In genomic region chr6:151690303-151690702, GRCh38 we compare ENCODE assay signal across 10 cellular contexts.
A peak's percentile ranks its signal among the peaks of the same experiment; 100 is the strongest.
DNase-seq lines count a peak whose midpoint lies in the region; ATAC-seq and TF ChIP-seq lines count a peak whose summit lies in the region.
"Had no signal": no experiment of that assay in that cellular context is flagged by ENCODE, and none has a peak within 500 bp of the region (broad histone marks: within the 10 kb centered on the region; RNA-seq: fewer than 3 reads in every experiment).

No MANE protein-coding gene starts in this region.

- WGBS in right cardiac atrium = 29% methylated on average over 4 of the region's 4 CpGs
- whole genome bisulfite sequencing in thymus = 14% methylated on average over 4 of the region's 4 CpGs

- CTCF ChIA-PET in activated CD4-positive, alpha-beta T cell treated with anti-CD3 and anti-CD28 coated beads for 36 hours (lab: Charles Lee) = interaction anchor here (0.6 to 3.2 kb wide), 22 partner anchors 9 to 648 kb away, joined by 3 to 18 read pairs (median 4); no protein-coding TSS in a partner anchor

- H3K9me3 Mint-ChIP-seq in activated CD4-positive, alpha-beta T cell treated with anti-CD3 and anti-CD28 coated beads for 36 hours (ENCODE audit: low read depth) = no peaks in the 10 kb centered on the region

- no peaks in the 10 kb centered on the region for H3K27me3 ChIP-seq in right cardiac atrium (ENCODE audit: control insufficient read depth, insufficient read depth)
- no peaks in the 10 kb centered on the region for H3K27me3 ChIP-seq in thymus (ENCODE audit: control insufficient read depth, insufficient read depth)
- H3K27me3 ChIP-seq in WERI-Rb-1 (ENCODE audit: insufficient read depth, low read depth, severe bottlenecking) = no peaks in the 10 kb centered on the region

- H3K9me3 ChIP-seq in T-helper 17 cell (ENCODE audit: control insufficient read depth, low read length, poor library complexity, severe bottlenecking) = no peaks in the 10 kb centered on the region
- H3K9me3 ChIP-seq in right cardiac atrium (ENCODE audit: control insufficient read depth, low read length) = no peaks in the 10 kb centered on the region
- no peaks in the 10 kb centered on the region for H3K9me3 ChIP-seq in thymus (ENCODE audit: control insufficient read depth)
- H3K9me3 ChIP-seq in WERI-Rb-1 (ENCODE audit: severe bottlenecking) = no peaks in the 10 kb centered on the region
- H3K9me3 ChIP-seq: A549 had no signal

- H3K4me3 Mint-ChIP-seq in activated CD4-positive, alpha-beta T cell treated with anti-CD3 and anti-CD28 coated beads for 36 hours = peak overlapping the region; percentile 66
- peak overlapping the region; percentile 83 for H3K4me3 Mint-ChIP-seq in T-helper 17 cell

- intact Hi-C loops in activated CD4-positive, alpha-beta T cell treated with anti-CD3 and anti-CD28 coated beads for 36 hours (cut with DNase I, micrococcal nuclease) = loop anchor here (2.0 to 10.0 kb wide), 4 partner anchors 274 to 577 kb away; no protein-coding TSS in a partner anchor
- intact Hi-C loops in right cardiac atrium (cut with DNase I) = loop anchor here in 1 of 4 donors (10.0 kb wide), 1 partner anchor 74 kb away; no protein-coding TSS in a partner anchor

- H3K36me3 Mint-ChIP-seq in activated CD4-positive, alpha-beta T cell treated with anti-CD3 and anti-CD28 coated beads for 36 hours (ENCODE audit: low read depth) = no peaks in the 10 kb centered on the region
- no peaks in the 10 kb centered on the region for H3K36me3 Mint-ChIP-seq in T-helper 17 cell (ENCODE audit: low read depth)

- peak; percentile 37 for ATAC-seq in activated CD4-positive, alpha-beta T cell treated with anti-CD3 and anti-CD28 coated beads for 36 hours
- peak; percentile 62 for ATAC-seq in T-helper 17 cell
- ATAC-seq in right cardiac atrium = peak; percentile 67 to 70
- ATAC-seq: A549, K562 had no signal

- TF ChIP-seq CTCF in WERI-Rb-1 (IDR thresholded peaks at IDR 0.05; ENCODE audit: low read depth, low read length) = no peak

- H3K27ac ChIP-seq in right cardiac atrium (ENCODE audit: low read length) = peak overlapping the region; percentile 58
- no peak overlapping the region for H3K27ac ChIP-seq in thymus (ENCODE audit: low read depth)
- no peak overlapping the region for H3K27ac ChIP-seq in WERI-Rb-1
- H3K27ac ChIP-seq: A549 had no signal

- POLR2A ChIA-PET in activated CD4-positive, alpha-beta T cell treated with anti-CD3 and anti-CD28 coated beads for 36 hours (lab: Charles Lee) = interaction anchor here (0.7 to 1.4 kb wide), 4 partner anchors 11 to 67 kb away, joined by 4 to 8 read pairs (median 6); no protein-coding TSS in a partner anchor

- peak overlapping the region; percentile 71 for H3K4me3 ChIP-seq in right cardiac atrium (ENCODE audit: low read length)
- H3K4me3 ChIP-seq in thymus (ENCODE audit: low read length) = peak overlapping the region; percentile 48
- H3K4me3 ChIP-seq in WERI-Rb-1 (ENCODE audit: low read depth, low read length) = no peak overlapping the region
- H3K4me3 ChIP-seq: A549, K562 had no signal

- H3K4me1 ChIP-seq in right cardiac atrium (ENCODE audit: control insufficient read depth, insufficient read depth, low read length) = no peaks in the 10 kb centered on the region
- peaks cover 6% of the 10 kb centered on the region for H3K4me1 ChIP-seq in thymus (ENCODE audit: control insufficient read depth, insufficient read depth, low read length)
- H3K4me1 ChIP-seq: A549 had no signal

- no peak for DNase-seq in activated CD4-positive, alpha-beta T cell treated with anti-CD3 and anti-CD28 coated beads for 36 hours
- no peak for DNase-seq in activated CD4-positive, alpha-beta T cell treated with anti-CD3 and anti-CD28 coated beads, Interleukin-2, amount 50 U/mL, for 48 hours
- DNase-seq in T-helper 17 cell (no peak), right cardiac atrium (no peak), mesenteric fat pad (ENCODE audit: low spot score) (no peak), WERI-Rb-1 (no peak), NOMO-1 (lab: John Stamatoyannopoulos, UW; ENCODE audit: unreplicated experiment in 2 of 2) (no peak)

- peak overlapping the region; percentile 82 for H3K27ac Mint-ChIP-seq in activated CD4-positive, alpha-beta T cell treated with anti-CD3 and anti-CD28 coated beads for 36 hours
- H3K27ac Mint-ChIP-seq in T-helper 17 cell = peak overlapping the region; percentile 92

- H3K36me3 ChIP-seq in thymus (ENCODE audit: control insufficient read depth, insufficient read depth) (no peaks in the 10 kb centered on the region), WERI-Rb-1 (no peaks in the 10 kb centered on the region)

- peaks cover 22% of the 10 kb centered on the region for H3K4me1 Mint-ChIP-seq in activated CD4-positive, alpha-beta T cell treated with anti-CD3 and anti-CD28 coated beads for 36 hours
- H3K4me1 Mint-ChIP-seq in T-helper 17 cell = peaks cover 8% of the 10 kb centered on the region

- H3K27me3 Mint-ChIP-seq in activated CD4-positive, alpha-beta T cell treated with anti-CD3 and anti-CD28 coated beads for 36 hours = peaks cover 8% of the 10 kb centered on the region
- peaks cover 5% of the 10 kb centered on the region for H3K27me3 Mint-ChIP-seq in T-helper 17 cell
